In genomic region chr12:10408842-10409241, GRCh38 we compare ENCODE assay signal across 26 cellular contexts. TPM values are rescaled to one million over a fixed set of nuclear protein-coding genes. Genes with fewer than 3 reads are reported as not detected.
DNase-seq lines count a peak whose midpoint lies in the region; ATAC-seq lines count a peak whose summit lies in the region.
"Had no signal": no experiment of that assay in that cellular context is flagged by ENCODE, and none has a peak within 500 bp of the region (broad histone marks: within the 10 kb centered on the region; RNA-seq: fewer than 3 reads in every experiment).

No MANE protein-coding gene starts in this region.

- POLR2A ChIA-PET in T-cell (lab: Charles Lee): no interaction called here

- H3K4me1 Mint-ChIP-seq in stimulated activated naive CD8-positive, alpha-beta T cell treated with anti-CD3 and anti-CD28 coated beads, Interleukin-15, Interleukin-2, amounts not matched to agents 100 ng/mL and 50 ng/mL, for 24 hours (ENCODE audit: low read depth): peaks cover 48% of the 10 kb centered on the region
- peaks cover 0 to 6% (median 4%) of the 10 kb centered on the region in 3 donors for H3K4me1 Mint-ChIP-seq in T-cell
- peaks cover 45 to 92% of the 10 kb centered on the region in 2 donors for H3K4me1 Mint-ChIP-seq in immature natural killer cell

- H3K27ac Mint-ChIP-seq in stimulated activated naive CD8-positive, alpha-beta T cell treated with anti-CD3 and anti-CD28 coated beads, Interleukin-15, Interleukin-2, amounts not matched to agents 100 ng/mL and 50 ng/mL, for 24 hours: peak overlapping the region; percentile 91
- H3K27ac Mint-ChIP-seq in T-cell (peak overlapping the region in 1 of 2 donors; percentile 70), immature natural killer cell (peak overlapping the region; percentile 50 to 91 (median 88))
- H3K27ac Mint-ChIP-seq: endodermal cell had no signal

- ATAC-seq in stimulated activated naive CD8-positive, alpha-beta T cell treated with anti-CD3 and anti-CD28 coated beads, Interleukin-15, Interleukin-2, amounts not matched to agents 100 U/mL and 50 U/mL, for 24 hours: no peak
- ATAC-seq in T-cell (replicated peaks in 1 of 4): peak in 3 of 4 experiments; percentile 35 to 44 (median 43)
- ATAC-seq in HG03280 (IDR thresholded peaks at IDR 0.05; ENCODE audit: unreplicated experiment): no peak
- ATAC-seq in HG03045 (IDR thresholded peaks at IDR 0.05; ENCODE audit: unreplicated experiment): no peak

- H3K9me3 Mint-ChIP-seq in stimulated activated naive CD8-positive, alpha-beta T cell treated with anti-CD3 and anti-CD28 coated beads, Interleukin-15, Interleukin-2, amounts not matched to agents 100 ng/mL and 50 ng/mL, for 24 hours: no peaks in the 10 kb centered on the region
- H3K9me3 Mint-ChIP-seq in T-cell (peaks cover 0 to 3% (median 2%) of the 10 kb centered on the region in 3 donors), immature natural killer cell (no peaks in the 10 kb centered on the region)

- CTCF ChIA-PET in T-cell (lab: Charles Lee): no interaction called here

- no peaks in the 10 kb centered on the region for H3K27me3 Mint-ChIP-seq in stimulated activated naive CD8-positive, alpha-beta T cell treated with anti-CD3 and anti-CD28 coated beads, Interleukin-15, Interleukin-2, amounts not matched to agents 100 ng/mL and 50 ng/mL, for 24 hours
- H3K27me3 Mint-ChIP-seq in T-cell (peaks cover 0 to 2% of the 10 kb centered on the region in 2 donors), immature natural killer cell (ENCODE audit: low read depth in 3 of 3) (peaks cover 0 to 8% (median 2%) of the 10 kb centered on the region in 3 donors)

- DNase-seq in stimulated activated naive CD8-positive, alpha-beta T cell treated with anti-CD3 and anti-CD28 coated beads, Interleukin-15, Interleukin-2, amounts not matched to agents 100 U/mL and 50 U/mL, for 24 hours: no peak
- DNase-seq in T-cell (no peak), immature natural killer cell (no peak), NOMO-1 treated with dmso at 0.1 percent for 144 hours (lab: John Stamatoyannopoulos, UW; ENCODE audit: unreplicated experiment) (no peak)
- DNase-seq: activated CD4-positive, alpha-beta T cell treated with anti-CD3 and anti-CD28 coated beads, Interleukin-2, amount 50 U/mL, for 1 hour; activated CD8-positive, alpha-beta memory T cell treated with anti-CD3 and anti-CD28 coated beads, Interleukin-2, amount 50 U/mL, for 48 hours; anterior cingulate cortex; C1 segment of cervical spinal cord; cortex of kidney; endodermal cell; esophagus squamous epithelium; MG63; NCI-H524 treated with DMSO at 0.1 percent for 48 hours; retina; SK-N-SH; stimulated activated CD4-positive, alpha-beta T cell treated with anti-CD3 and anti-CD28 coated beads, Interleukin-2, amount 100 ng/mL, for 24 hours had no signal

- H3K36me3 Mint-ChIP-seq in stimulated activated naive CD8-positive, alpha-beta T cell treated with anti-CD3 and anti-CD28 coated beads, Interleukin-15, Interleukin-2, amounts not matched to agents 100 ng/mL and 50 ng/mL, for 24 hours (ENCODE audit: low read depth): peaks cover 40% of the 10 kb centered on the region
- peaks cover 3% of the 10 kb centered on the region for H3K36me3 Mint-ChIP-seq in T-cell
- H3K36me3 Mint-ChIP-seq in immature natural killer cell: peaks cover 40 to 74% (median 58%) of the 10 kb centered on the region in 3 donors

- peak overlapping the region; percentile 92 for H3K4me3 Mint-ChIP-seq in stimulated activated naive CD8-positive, alpha-beta T cell treated with anti-CD3 and anti-CD28 coated beads, Interleukin-15, Interleukin-2, amounts not matched to agents 100 ng/mL and 50 ng/mL, for 24 hours
- H3K4me3 Mint-ChIP-seq in T-cell: peak overlapping the region; percentile 69 to 75 (median 74)
- H3K4me3 Mint-ChIP-seq in immature natural killer cell: peak overlapping the region; percentile 84 to 99 (median 93)
- H3K4me3 Mint-ChIP-seq: endodermal cell had no signal

RNA-seq across cellular contexts. Expression of gene KLRC4, which starts 0.7 kb away (rescaled TPM):
- 10 to 100 TPM in 3 of 5 donors, 1 to 10 TPM in 2; 7.1 to 27.1 (median 17.3) TPM for total RNA-seq in T-cell
- 10 to 100 TPM; 14.3 to 28.5 (median 15.0) TPM for polyA plus RNA-seq in immature natural killer cell
- total RNA-seq: cardiac muscle cell; endodermal cell; frontal cortex; G401; hepatocyte; T-helper 2 cell treated with Interferon-gamma antibody and Interleukin-4, amounts not matched to agents 100 ng/mL and 5 ng/mL, for 36 hours had no signal
- polyA plus RNA-seq: cardiac muscle cell, hepatocyte, SK-N-SH had no signal

RNA-seq across cellular contexts. Expression of gene KLRC3, which starts 11.6 kb away (rescaled TPM):
- total RNA-seq in T-cell: 1 to 10 TPM; 1.3 to 9.9 (median 1.6) TPM
- polyA plus RNA-seq in immature natural killer cell: 10 to 100 TPM; 27.6 to 59.0 (median 28.4) TPM
- total RNA-seq: cardiac muscle cell; endodermal cell; G401; hepatocyte; T-helper 2 cell treated with Interferon-gamma antibody and Interleukin-4, amounts not matched to agents 100 ng/mL and 5 ng/mL, for 36 hours had no signal
- polyA plus RNA-seq: hepatocyte, SK-N-SH had no signal

RNA-seq across cellular contexts. Expression of gene KLRK1, which starts 19.0 kb away (rescaled TPM):
- 100 to 1,000 TPM in 4 of 5 donors, 10 to 100 TPM in 1; 74.5 to 162 (median 141) TPM for total RNA-seq in T-cell
- polyA plus RNA-seq in immature natural killer cell: 100 to 1,000 TPM; 623 to 949 (median 731) TPM
- total RNA-seq: cardiac muscle cell, G401, hepatocyte had no signal
- polyA plus RNA-seq: SK-N-SH had no signal

RNA-seq across cellular contexts. Expression of gene KLRC2, which starts 27.0 kb away (rescaled TPM):
- total RNA-seq in T-cell: 1 to 10 TPM in 4 of 5 donors, under 1 TPM in 1; 0.99 to 3.8 (median 1.9) TPM
- 100 to 1,000 TPM in 1 of 3 donors, 10 to 100 TPM in 2; 34.5 to 112 (median 38.2) TPM for polyA plus RNA-seq in immature natural killer cell
- total RNA-seq: cardiac muscle cell; endodermal cell; G401; T-helper 2 cell treated with Interferon-gamma antibody and Interleukin-4, amounts not matched to agents 100 ng/mL and 5 ng/mL, for 36 hours had no signal
- polyA plus RNA-seq: cardiac muscle cell, hepatocyte, SK-N-SH had no signal

RNA-seq across cellular contexts. Expression of gene KLRC1, which starts 44.3 kb away (rescaled TPM):
- total RNA-seq in T-cell: 10 to 100 TPM in 1 of 5 donors, 1 to 10 TPM in 4; 1.7 to 11.2 (median 2.9) TPM
- polyA plus RNA-seq in immature natural killer cell: 100 to 1,000 TPM; 200 to 440 (median 285) TPM
- total RNA-seq: cardiac muscle cell; endodermal cell; frontal cortex; G401; hepatocyte; osteocyte; T-helper 2 cell treated with Interferon-gamma antibody and Interleukin-4, amounts not matched to agents 100 ng/mL and 5 ng/mL, for 36 hours; temporal lobe had no signal
- polyA plus RNA-seq: cardiac muscle cell, hepatocyte, SK-N-SH had no signal

Comparison
In these comparisons a context has a peak if more than half of its experiments do, and no peak if none do; other contexts are left out.
1. ATAC-seq: peak in T-cell (3 of 4); none in stimulated activated naive CD8-positive, alpha-beta T cell treated with anti-CD3 and anti-CD28 coated beads, Interleukin-15, Interleukin-2, amounts not matched to agents 100 U/mL and 50 U/mL, for 24 hours (single experiment), HG03280 (single experiment) and HG03045 (single experiment).
2. Peak in every context shown above with its lines, with median percentiles within 50 percentile points of each other: H3K4me3 Mint-ChIP-seq.